1 cellular context compared by ENCODE assay signal in genomic region chr10:43689955-43690771, GRCh38.
A peak's percentile ranks its signal among the peaks of the same experiment; 100 is the strongest.
TF ChIP-seq lines count a peak whose summit lies in the region.

No MANE protein-coding gene starts in this region.

TF ChIP-seq in K562, 482 proteins besides CTCF, POLR2A, EP300 and RAD21 (continued from another document):
- TF ChIP-seq ATF6 (CRISPR knock-in tag; IDR thresholded peaks at IDR 0.05): no peak
- TF ChIP-seq RB1 (IDR thresholded peaks at IDR 0.05; ENCODE audit: low read depth): peak; percentile 66; the same call in 1 of the 2 replicates
- no peak for TF ChIP-seq ZNF740 (CRISPR knock-in tag; IDR thresholded peaks at IDR 0.05)
- TF ChIP-seq ZNF740 (tag; IDR thresholded peaks at IDR 0.05): no peak
- TF ChIP-seq E2F3 (CRISPR knock-in tag; IDR thresholded peaks at IDR 0.05): no peak
- no peak for TF ChIP-seq SREBF1 (IDR thresholded peaks at IDR 0.05; ENCODE audit: borderline replicate concordance, low read depth, low read length)
- TF ChIP-seq HOXB6 (CRISPR knock-in tag; IDR thresholded peaks at IDR 0.05; ENCODE audit: borderline replicate concordance): no peak
- no peak for TF ChIP-seq SREBF2 (CRISPR knock-in tag; IDR thresholded peaks at IDR 0.05)
- no peak for TF ChIP-seq ZNF79 (CRISPR knock-in tag; IDR thresholded peaks at IDR 0.05; ENCODE audit: low read depth)
- TF ChIP-seq ZNF253 (CRISPR knock-in tag; conservative IDR thresholded peaks at IDR 0.05): no peak
- no peak for TF ChIP-seq FOXA3 (CRISPR knock-in tag; conservative IDR thresholded peaks at IDR 0.05 in 1 of 2, IDR thresholded peaks at IDR 0.05 in 1 of 2)
- TF ChIP-seq NFRKB (IDR thresholded peaks at IDR 0.05; ENCODE audit: low read depth): no peak
- TF ChIP-seq ATF1 (CRISPR knock-in tag; IDR thresholded peaks at IDR 0.05): no peak
- TF ChIP-seq ATF1 (tag; IDR thresholded peaks at IDR 0.05): peak; percentile 53; the same call in 1 of the 2 replicates
- TF ChIP-seq MLLT1 (IDR thresholded peaks at IDR 0.05): no peak
